ENCODE assay signal across 9 cellular contexts in the genomic region with DNA sequence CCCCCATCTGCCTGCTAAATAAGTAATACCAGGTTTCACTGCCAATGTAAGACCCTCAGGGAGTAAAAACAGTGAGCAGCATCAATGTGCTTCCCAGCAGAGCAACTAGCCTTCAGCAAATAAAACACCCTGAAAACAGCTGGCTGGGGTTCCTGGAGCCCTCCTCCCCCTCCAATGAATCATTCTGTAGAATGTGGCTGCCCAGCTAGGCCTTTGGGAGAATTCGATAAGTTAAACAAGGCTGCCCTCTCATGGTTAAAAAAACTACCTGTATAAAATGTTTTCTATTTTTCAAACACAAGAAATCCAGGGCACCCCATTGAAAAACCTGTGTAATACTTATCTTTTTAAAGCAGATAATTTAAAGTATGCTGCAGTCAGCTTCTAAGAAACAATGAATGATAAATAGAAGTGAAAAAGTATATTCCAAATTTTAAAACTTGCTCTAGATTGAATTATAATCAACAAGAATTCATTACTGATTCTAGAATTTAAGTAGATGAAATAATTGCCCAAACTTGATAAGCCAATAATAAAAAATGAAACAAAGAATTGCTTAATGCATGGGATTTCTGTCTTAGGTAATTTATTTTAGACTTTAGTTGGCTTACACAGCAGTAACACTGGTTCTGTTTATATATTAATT. TPM values are rescaled to one million over a fixed set of nuclear protein-coding genes. Genes with fewer than 3 reads are reported as not detected.
A peak's percentile ranks its signal among the peaks of the same experiment; 100 is the strongest.
DNase-seq lines count a peak whose midpoint lies in the region; ATAC-seq and TF ChIP-seq lines count a peak whose summit lies in the region.
"Had no signal": no experiment of that assay in that cellular context is flagged by ENCODE, and none has a peak within 500 bp of the region (broad histone marks: within the 10 kb centered on the region; RNA-seq: fewer than 3 reads in every experiment).

No MANE protein-coding gene starts in this region.

- H3K27me3 Mint-ChIP-seq in activated naive CD8-positive, alpha-beta T cell treated with anti-CD3 and anti-CD28 coated beads, Interleukin-2, amount 50 U/mL, for 24 hours, result peaks cover 7% of the 10 kb centered on the region
- peaks cover 15% of the 10 kb centered on the region for H3K27me3 Mint-ChIP-seq in activated naive CD8-positive, alpha-beta T cell treated with anti-CD3 and anti-CD28 coated beads for 36 hours
- H3K27me3 Mint-ChIP-seq in natural killer cell (ENCODE audit: low read depth in 2 of 2), result peaks cover 0 to 2% of the 10 kb centered on the region in 2 donors

- ATAC-seq in activated naive CD8-positive, alpha-beta T cell treated with anti-CD3 and anti-CD28 coated beads, Interleukin-2, amount 50 U/mL, for 24 hours, result peak; percentile 20
- peak; percentile 96 for ATAC-seq in SK-N-SH treated with all-trans-retinoic acid at 6 μM for 48 hours
- no peak for ATAC-seq in natural killer cell

- no peak overlapping the region for H3K4me3 ChIP-seq in skeletal muscle cell (ENCODE audit: low read depth, low read length)

- H3K4me3 Mint-ChIP-seq in activated naive CD8-positive, alpha-beta T cell treated with anti-CD3 and anti-CD28 coated beads, Interleukin-2, amount 50 U/mL, for 24 hours, result no peak overlapping the region
- no peak overlapping the region for H3K4me3 Mint-ChIP-seq in activated naive CD8-positive, alpha-beta T cell treated with anti-CD3 and anti-CD28 coated beads for 36 hours
- H3K4me3 Mint-ChIP-seq in natural killer cell, result no peak overlapping the region
- H3K4me3 Mint-ChIP-seq: activated naive CD8-positive, alpha-beta T cell had no signal

- intact Hi-C loops in natural killer cell (cut with micrococcal nuclease), result no loop called here

- H3K36me3 Mint-ChIP-seq in activated naive CD8-positive, alpha-beta T cell treated with anti-CD3 and anti-CD28 coated beads, Interleukin-2, amount 50 U/mL, for 24 hours (ENCODE audit: low read depth), result no peaks in the 10 kb centered on the region
- H3K36me3 Mint-ChIP-seq in activated naive CD8-positive, alpha-beta T cell treated with anti-CD3 and anti-CD28 coated beads for 36 hours, result no peaks in the 10 kb centered on the region
- H3K36me3 Mint-ChIP-seq in natural killer cell, result no peaks in the 10 kb centered on the region
- H3K36me3 Mint-ChIP-seq: activated naive CD8-positive, alpha-beta T cell had no signal

- no peak for DNase-seq in activated naive CD8-positive, alpha-beta T cell treated with anti-CD3 and anti-CD28 coated beads, Interleukin-2, amount 50 U/mL, for 24 hours
- DNase-seq in activated naive CD8-positive, alpha-beta T cell treated with anti-CD3 and anti-CD28 coated beads for 36 hours, result no peak
- DNase-seq in NCI-H1048 (lab: John Stamatoyannopoulos, UW), result peak; percentile 14
- peak; percentile 49 for DNase-seq in foreskin melanocyte
- peak; percentile 35 for DNase-seq in skeletal muscle cell (ENCODE audit: low read depth)
- DNase-seq in natural killer cell, result no peak
- no peak for DNase-seq in activated gamma-delta T cell (lab: John Stamatoyannopoulos, UW)

- no peak overlapping the region for H3K27ac Mint-ChIP-seq in activated naive CD8-positive, alpha-beta T cell treated with anti-CD3 and anti-CD28 coated beads, Interleukin-2, amount 50 U/mL, for 24 hours
- H3K27ac Mint-ChIP-seq in activated naive CD8-positive, alpha-beta T cell treated with anti-CD3 and anti-CD28 coated beads for 36 hours, result no peak overlapping the region
- H3K27ac Mint-ChIP-seq in natural killer cell, result no peak overlapping the region
- H3K27ac Mint-ChIP-seq: activated naive CD8-positive, alpha-beta T cell had no signal

- TF ChIP-seq CTCF in natural killer cell (IDR thresholded peaks at IDR 0.05), result no peak

- no peaks in the 10 kb centered on the region for H3K9me3 Mint-ChIP-seq in activated naive CD8-positive, alpha-beta T cell treated with anti-CD3 and anti-CD28 coated beads, Interleukin-2, amount 50 U/mL, for 24 hours
- H3K9me3 Mint-ChIP-seq in activated naive CD8-positive, alpha-beta T cell treated with anti-CD3 and anti-CD28 coated beads for 36 hours, result no peaks in the 10 kb centered on the region
- H3K9me3 Mint-ChIP-seq in natural killer cell, result peaks cover 0 to 2% of the 10 kb centered on the region in 2 donors

- no peaks in the 10 kb centered on the region for H3K4me1 Mint-ChIP-seq in activated naive CD8-positive, alpha-beta T cell treated with anti-CD3 and anti-CD28 coated beads, Interleukin-2, amount 50 U/mL, for 24 hours
- H3K4me1 Mint-ChIP-seq in activated naive CD8-positive, alpha-beta T cell treated with anti-CD3 and anti-CD28 coated beads for 36 hours, result no peaks in the 10 kb centered on the region
- H3K4me1 Mint-ChIP-seq in natural killer cell, result no peaks in the 10 kb centered on the region

TF ChIP-seq in SK-N-SH treated with all-trans-retinoic acid at 6 μM for 48 hours, 23 proteins besides CTCF, POLR2A, EP300 and RAD21 (continues in another document):
- TF ChIP-seq ZNF8 (CRISPR knock-in tag; IDR thresholded peaks at IDR 0.05) (no peak), BACH2 (CRISPR knock-in tag; IDR thresholded peaks at IDR 0.05; ENCODE audit: borderline replicate concordance) (no peak), TCF4 (CRISPR knock-in tag; IDR thresholded peaks at IDR 0.05; ENCODE audit: borderline replicate concordance) (no peak), GLIS3 (CRISPR knock-in tag; IDR thresholded peaks at IDR 0.05) (no peak), RARB (CRISPR knock-in tag; IDR thresholded peaks at IDR 0.05) (no peak), ZFP3 (CRISPR knock-in tag; IDR thresholded peaks at IDR 0.05) (no peak), ZFP30 (CRISPR knock-in tag; IDR thresholded peaks at IDR 0.05) (no peak), ARNTL (CRISPR knock-in tag; IDR thresholded peaks at IDR 0.05; ENCODE audit: borderline replicate concordance, low read depth) (no peak), CSDC2 (CRISPR knock-in tag; IDR thresholded peaks at IDR 0.05) (no peak), SNAI2 (CRISPR knock-in tag; IDR thresholded peaks at IDR 0.05) (no peak), OSR1 (CRISPR knock-in tag; IDR thresholded peaks at IDR 0.05) (no peak), PPARA (CRISPR knock-in tag; IDR thresholded peaks at IDR 0.05; ENCODE audit: borderline replicate concordance) (no peak), ZC3H10 (CRISPR knock-in tag; IDR thresholded peaks at IDR 0.05) (no peak), ZNF565 (CRISPR knock-in tag; conservative IDR thresholded peaks at IDR 0.05; ENCODE audit: low read depth) (no peak)
- TF ChIP-seq, protein P1, sequence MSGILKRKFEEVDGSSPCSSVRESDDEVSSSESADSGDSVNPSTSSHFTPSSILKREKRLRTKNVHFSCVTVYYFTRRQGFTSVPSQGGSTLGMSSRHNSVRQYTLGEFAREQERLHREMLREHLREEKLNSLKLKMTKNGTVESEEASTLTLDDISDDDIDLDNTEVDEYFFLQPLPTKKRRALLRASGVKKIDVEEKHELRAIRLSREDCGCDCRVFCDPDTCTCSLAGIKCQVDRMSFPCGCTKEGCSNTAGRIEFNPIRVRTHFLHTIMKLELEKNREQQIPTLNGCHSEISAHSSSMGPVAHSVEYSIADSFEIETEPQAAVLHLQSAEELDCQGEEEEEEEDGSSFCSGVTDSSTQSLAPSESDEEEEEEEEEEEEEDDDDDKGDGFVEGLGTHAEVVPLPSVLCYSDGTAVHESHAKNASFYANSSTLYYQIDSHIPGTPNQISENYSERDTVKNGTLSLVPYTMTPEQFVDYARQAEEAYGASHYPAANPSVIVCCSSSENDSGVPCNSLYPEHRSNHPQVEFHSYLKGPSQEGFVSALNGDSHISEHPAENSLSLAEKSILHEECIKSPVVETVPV (CRISPR knock-in tag; IDR thresholded peaks at IDR 0.05), result no peak
- TF ChIP-seq, protein P2, sequence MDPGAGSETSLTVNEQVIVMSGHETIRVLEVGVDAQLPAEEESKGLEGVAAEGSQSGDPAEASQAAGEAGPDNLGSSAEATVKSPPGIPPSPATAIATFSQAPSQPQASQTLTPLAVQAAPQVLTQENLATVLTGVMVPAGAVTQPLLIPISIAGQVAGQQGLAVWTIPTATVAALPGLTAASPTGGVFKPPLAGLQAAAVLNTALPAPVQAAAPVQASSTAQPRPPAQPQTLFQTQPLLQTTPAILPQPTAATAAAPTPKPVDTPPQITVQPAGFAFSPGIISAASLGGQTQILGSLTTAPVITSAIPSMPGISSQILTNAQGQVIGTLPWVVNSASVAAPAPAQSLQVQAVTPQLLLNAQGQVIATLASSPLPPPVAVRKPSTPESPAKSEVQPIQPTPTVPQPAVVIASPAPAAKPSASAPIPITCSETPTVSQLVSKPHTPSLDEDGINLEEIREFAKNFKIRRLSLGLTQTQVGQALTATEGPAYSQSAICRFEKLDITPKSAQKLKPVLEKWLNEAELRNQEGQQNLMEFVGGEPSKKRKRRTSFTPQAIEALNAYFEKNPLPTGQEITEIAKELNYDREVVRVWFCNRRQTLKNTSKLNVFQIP (CRISPR knock-in tag; IDR thresholded peaks at IDR 0.05; ENCODE audit: borderline replicate concordance, low read depth), result no peak
- TF ChIP-seq, protein P3, sequence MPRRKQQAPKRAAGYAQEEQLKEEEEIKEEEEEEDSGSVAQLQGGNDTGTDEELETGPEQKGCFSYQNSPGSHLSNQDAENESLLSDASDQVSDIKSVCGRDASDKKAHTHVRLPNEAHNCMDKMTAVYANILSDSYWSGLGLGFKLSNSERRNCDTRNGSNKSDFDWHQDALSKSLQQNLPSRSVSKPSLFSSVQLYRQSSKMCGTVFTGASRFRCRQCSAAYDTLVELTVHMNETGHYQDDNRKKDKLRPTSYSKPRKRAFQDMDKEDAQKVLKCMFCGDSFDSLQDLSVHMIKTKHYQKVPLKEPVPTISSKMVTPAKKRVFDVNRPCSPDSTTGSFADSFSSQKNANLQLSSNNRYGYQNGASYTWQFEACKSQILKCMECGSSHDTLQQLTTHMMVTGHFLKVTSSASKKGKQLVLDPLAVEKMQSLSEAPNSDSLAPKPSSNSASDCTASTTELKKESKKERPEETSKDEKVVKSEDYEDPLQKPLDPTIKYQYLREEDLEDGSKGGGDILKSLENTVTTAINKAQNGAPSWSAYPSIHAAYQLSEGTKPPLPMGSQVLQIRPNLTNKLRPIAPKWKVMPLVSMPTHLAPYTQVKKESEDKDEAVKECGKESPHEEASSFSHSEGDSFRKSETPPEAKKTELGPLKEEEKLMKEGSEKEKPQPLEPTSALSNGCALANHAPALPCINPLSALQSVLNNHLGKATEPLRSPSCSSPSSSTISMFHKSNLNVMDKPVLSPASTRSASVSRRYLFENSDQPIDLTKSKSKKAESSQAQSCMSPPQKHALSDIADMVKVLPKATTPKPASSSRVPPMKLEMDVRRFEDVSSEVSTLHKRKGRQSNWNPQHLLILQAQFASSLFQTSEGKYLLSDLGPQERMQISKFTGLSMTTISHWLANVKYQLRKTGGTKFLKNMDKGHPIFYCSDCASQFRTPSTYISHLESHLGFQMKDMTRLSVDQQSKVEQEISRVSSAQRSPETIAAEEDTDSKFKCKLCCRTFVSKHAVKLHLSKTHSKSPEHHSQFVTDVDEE (CRISPR knock-in tag; IDR thresholded peaks at IDR 0.05), result no peak

RNA-seq across cellular contexts. Expression of a gene that starts 9.4 kb away (rescaled TPM):
- total RNA-seq in activated naive CD8-positive, alpha-beta T cell treated with anti-CD3 and anti-CD28 coated beads for 36 hours, result 1 to 10 TPM in 1 of 2 experiments, under 1 TPM in 1; 0.74 to 1.0 TPM
- not detected for total RNA-seq in natural killer cell

Comparison
In these comparisons a context has a peak if more than half of its experiments do, and no peak if none do; other contexts are left out.
1. ATAC-seq: peak in activated naive CD8-positive, alpha-beta T cell treated with anti-CD3 and anti-CD28 coated beads, Interleukin-2, amount 50 U/mL, for 24 hours (single experiment) and SK-N-SH treated with all-trans-retinoic acid at 6 μM for 48 hours (single experiment); none in natural killer cell (0 of 3).
2. DNase-seq: peak in NCI-H1048 (single experiment), foreskin melanocyte (single experiment) and skeletal muscle cell (single experiment); none in activated naive CD8-positive, alpha-beta T cell treated with anti-CD3 and anti-CD28 coated beads, Interleukin-2, amount 50 U/mL, for 24 hours (single experiment), activated naive CD8-positive, alpha-beta T cell treated with anti-CD3 and anti-CD28 coated beads for 36 hours (single experiment), natural killer cell (single experiment) and activated gamma-delta T cell (single experiment).